In the genomic region with DNA sequence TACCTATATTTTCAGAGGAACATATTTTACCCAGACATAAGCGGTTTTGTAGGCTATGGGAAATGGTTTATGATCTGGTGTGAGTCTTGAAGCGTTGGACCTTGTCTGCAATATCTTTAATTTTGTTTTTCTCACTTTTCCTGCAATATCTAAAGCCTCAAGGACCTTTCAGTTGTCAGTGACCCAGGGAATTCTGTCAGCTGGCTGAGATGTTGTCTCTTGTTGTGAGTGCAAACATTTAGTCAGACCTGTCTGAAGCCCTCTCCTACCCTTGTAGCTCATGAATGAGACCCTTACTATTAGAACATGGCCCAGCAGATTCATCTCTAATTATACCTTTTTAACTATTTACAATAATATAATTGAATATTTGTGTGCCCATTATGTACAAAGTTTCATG, we compare ENCODE assay signal across 30 cellular contexts. TPM values are rescaled to one million over a fixed set of nuclear protein-coding genes. Genes with fewer than 3 reads are reported as not detected.
DNase-seq lines count a peak whose midpoint lies in the region; ATAC-seq, FAIRE-seq and TF ChIP-seq lines count a peak whose summit lies in the region.
"Had no signal": no experiment of that assay in that cellular context is flagged by ENCODE, and none has a peak within 500 bp of the region (broad histone marks: within the 10 kb centered on the region; RNA-seq: fewer than 3 reads in every experiment).

No MANE protein-coding gene starts in this region.

- 44 to 56% methylated on average over 2 of the region's 2 CpGs for WGBS in pancreas, 2 donors

- intact Hi-C loops in pancreas (cut with DNase I) = no loop called here

- H3K27me3 ChIP-seq in pancreas = no peaks in the 10 kb centered on the region
- H3K27me3 ChIP-seq: BE2C; BLaER1; BLaER1 treated with 17β-estradiol and CSF1 and Interleukin-3, amounts not matched to agents 10 nM and 100 nM had no signal

- DNase-seq in DMS53 (lab: John Stamatoyannopoulos, UW) = peak; percentile 16
- DNase-seq in DMS53 treated with DMSO at 0.1 percent for 48 hours (lab: John Stamatoyannopoulos, UW; ENCODE audit: unreplicated experiment) = no peak
- peak in 2 of 6 donors; percentile 15 to 51 for DNase-seq in pancreas
- DNase-seq: 8988T; ACHN; AML-193; BE2C; C1 segment of cervical spinal cord; Caco-2; Calu3; CD4-positive, alpha-beta memory T cell; CD4-positive, alpha-beta T cell; CD4-positive, CD25-positive, alpha-beta regulatory T cell; CD8-positive, alpha-beta memory T cell; CD8-positive, alpha-beta T cell; COR-L47; DMS 273 treated with DMSO at 0.1 percent for 48 hours; DMS153; DMS79; DMS79 treated with DMSO at 0.1 percent for 48 hours; DND-41; EL had no signal

- no peaks in the 10 kb centered on the region for H3K36me3 ChIP-seq in pancreas
- H3K36me3 ChIP-seq: BE2C had no signal

- no peak overlapping the region for H3K4me3 ChIP-seq in pancreas
- H3K4me3 ChIP-seq: A549; BLaER1; BLaER1 treated with 17β-estradiol and CSF1 and Interleukin-3, amounts not matched to agents 10 nM and 100 nM had no signal

- ATAC-seq in pancreas (peak in 3 of 4 donors; percentile 30 to 89 (median 68)), HG02981 (IDR thresholded peaks at IDR 0.05; ENCODE audit: unreplicated experiment) (no peak)
- ATAC-seq: A549; CD8-positive, alpha-beta T cell had no signal

- H3K27ac ChIP-seq in pancreas = peak overlapping the region in 2 of 4 donors; percentile 1 to 25
- H3K27ac ChIP-seq: 22Rv1; A549; BLaER1; BLaER1 treated with 17β-estradiol and CSF1 and Interleukin-3, amounts not matched to agents 10 nM and 100 nM; C4-2B had no signal

- no peak for FAIRE-seq in pancreas (lab: Jason Lieb, UNC)
- FAIRE-seq: A204.1, A549, D721Med had no signal

- no peaks in the 10 kb centered on the region for H3K4me1 ChIP-seq in pancreas
- H3K4me1 ChIP-seq: A549; BE2C; BLaER1; BLaER1 treated with 17β-estradiol and CSF1 and Interleukin-3, amounts not matched to agents 10 nM and 100 nM; Caco-2 had no signal

- H3K9me3 ChIP-seq in pancreas = no peaks in the 10 kb centered on the region
- H3K9me3 ChIP-seq: A549, BE2C, BLaER1, Caco-2 had no signal

- no peak for TF ChIP-seq CTCF in pancreas (IDR thresholded peaks at IDR 0.05)

RNA-seq across cellular contexts. Expression of a gene that starts 53.6 kb away (rescaled TPM):
- 10 to 100 TPM in 1 of 6 donors, 1 to 10 TPM in 5; 5.4 to 10.5 (median 8.0) TPM for total RNA-seq in pancreas
- 10 to 100 TPM in 1 of 2 donors, 1 to 10 TPM in 1; 6.1 to 16.8 TPM for polyA plus RNA-seq in pancreas
